Comparison of ENCODE assay signal across 19 cellular contexts in genomic region chr2:163210430-163210918, GRCh38.
DNase-seq lines count a peak whose midpoint lies in the region; ATAC-seq, FAIRE-seq and TF ChIP-seq lines count a peak whose summit lies in the region.
"Had no signal": no experiment of that assay in that cellular context is flagged by ENCODE, and none has a peak within 500 bp of the region (broad histone marks: within the 10 kb centered on the region; RNA-seq: fewer than 3 reads in every experiment).

No MANE protein-coding gene starts in this region.

- TF ChIP-seq CTCF in astrocyte (IDR thresholded peaks at IDR 0.05; ENCODE audit: insufficient read depth, low read depth, low read length) (no peak), foreskin keratinocyte (conservative IDR thresholded peaks at IDR 0.05) (no peak)

- no peaks in the 10 kb centered on the region for H3K27me3 ChIP-seq in astrocyte (ENCODE audit: insufficient read depth, low read length)
- H3K27me3 ChIP-seq in foreskin keratinocyte, result no peaks in the 10 kb centered on the region
- H3K27me3 ChIP-seq: BLaER1, heart left ventricle, tibial artery had no signal

- no peaks in the 10 kb centered on the region for H3K27me3 Mint-ChIP-seq in astrocyte (ENCODE audit: low read depth, unreplicated experiment)
- H3K27me3 Mint-ChIP-seq: activated CD8-positive, alpha-beta T cell treated with anti-CD3 and anti-CD28 coated beads for 36 hours; progenitor cell of endocrine pancreas had no signal

- DNase-seq in AG08396 (ENCODE audit: low spot score), result peak; percentile 5
- peak; percentile 89 for DNase-seq in HCEC 1CT
- DNase-seq in astrocyte (ENCODE audit: low read depth), result peak; percentile 64
- DNase-seq in foreskin keratinocyte, result peak; percentile 59 to 76
- DNase-seq in T-helper 9 cell, result no peak
- DNase-seq in stimulated activated naive CD4-positive, alpha-beta T cell (lab: John Stamatoyannopoulos, UW), result no peak
- DNase-seq: activated CD8-positive, alpha-beta T cell treated with anti-CD3 and anti-CD28 coated beads for 36 hours; DND-41; effector CD8-positive, alpha-beta T cell; heart left ventricle; NCI-H1436 treated with DMSO at 0.1 percent for 48 hours; NCI-H526; SHP77; tibial artery had no signal

- H3K36me3 Mint-ChIP-seq in astrocyte (ENCODE audit: low read depth, unreplicated experiment), result no peaks in the 10 kb centered on the region

- ATAC-seq in foreskin keratinocyte, result peak; percentile 68
- ATAC-seq in HG02870 (IDR thresholded peaks at IDR 0.05; ENCODE audit: unreplicated experiment), result no peak
- no peak for ATAC-seq in HG02623 (IDR thresholded peaks at IDR 0.05; ENCODE audit: unreplicated experiment)
- ATAC-seq: activated CD8-positive, alpha-beta T cell treated with anti-CD3 and anti-CD28 coated beads for 36 hours; heart left ventricle; K562 had no signal

- H3K9me3 ChIP-seq in astrocyte (ENCODE audit: insufficient read depth, low read depth, low read length), result no peaks in the 10 kb centered on the region
- H3K9me3 ChIP-seq: BLaER1, heart left ventricle, tibial artery had no signal

- no peak overlapping the region for H3K4me3 ChIP-seq in astrocyte (ENCODE audit: insufficient read depth, low read depth, low read length)
- H3K4me3 ChIP-seq: BLaER1, heart left ventricle, K562, tibial artery had no signal

- no peaks in the 10 kb centered on the region for H3K4me1 Mint-ChIP-seq in astrocyte (ENCODE audit: low read depth, unreplicated experiment)

- no peak overlapping the region for H3K4me2 ChIP-seq in astrocyte (ENCODE audit: low read length)
- H3K4me2 ChIP-seq: BLaER1 had no signal

- no peaks in the 10 kb centered on the region for H3K9me3 Mint-ChIP-seq in astrocyte (ENCODE audit: unreplicated experiment)

- FAIRE-seq in astrocyte (lab: Jason Lieb, UNC), result peak; percentile 23
- FAIRE-seq: K562 had no signal

- no peaks in the 10 kb centered on the region for H3K36me3 ChIP-seq in astrocyte (ENCODE audit: insufficient read depth, low read length)
- H3K36me3 ChIP-seq: BLaER1, heart left ventricle, tibial artery had no signal

- no peak overlapping the region for H3K9ac ChIP-seq in astrocyte (ENCODE audit: low read length)
- H3K9ac ChIP-seq: BLaER1 had no signal

- H3K79me2 ChIP-seq in astrocyte (ENCODE audit: insufficient read depth, low read length), result no peaks in the 10 kb centered on the region

- no peaks in the 10 kb centered on the region for H4K20me1 ChIP-seq in astrocyte (ENCODE audit: insufficient read depth, low read length)
- H4K20me1 ChIP-seq: BLaER1 had no signal

- no peak overlapping the region for H3K27ac Mint-ChIP-seq in astrocyte (ENCODE audit: unreplicated experiment)
- H3K27ac Mint-ChIP-seq: activated CD8-positive, alpha-beta T cell treated with anti-CD3 and anti-CD28 coated beads for 36 hours; progenitor cell of endocrine pancreas had no signal

- H3K27ac ChIP-seq in astrocyte (ENCODE audit: low read depth, low read length), result peak overlapping the region; percentile 2
- H3K27ac ChIP-seq in foreskin keratinocyte, result no peak overlapping the region
- H3K27ac ChIP-seq: BLaER1, heart left ventricle, tibial artery had no signal

- H3K4me1 ChIP-seq in astrocyte (ENCODE audit: insufficient read depth, low read length) (no peaks in the 10 kb centered on the region), foreskin keratinocyte (no peaks in the 10 kb centered on the region)
- H3K4me1 ChIP-seq: heart left ventricle, tibial artery had no signal

- H3K4me3 Mint-ChIP-seq in astrocyte (ENCODE audit: unreplicated experiment), result no peak overlapping the region
- H3K4me3 Mint-ChIP-seq: activated CD8-positive, alpha-beta T cell treated with anti-CD3 and anti-CD28 coated beads for 36 hours had no signal

- H2AFZ ChIP-seq in astrocyte (ENCODE audit: low read depth, low read length), result no peak overlapping the region

Comparison
In these comparisons a context has a peak if more than half of its experiments do, and no peak if none do; other contexts are left out.
1. DNase-seq: peak in AG08396 (single experiment), HCEC 1CT (single experiment), astrocyte (single experiment) and foreskin keratinocyte (2 of 2); none in T-helper 9 cell (single experiment) and stimulated activated naive CD4-positive, alpha-beta T cell (0 of 6).